2 cellular contexts compared by ENCODE assay signal in the genomic region with DNA sequence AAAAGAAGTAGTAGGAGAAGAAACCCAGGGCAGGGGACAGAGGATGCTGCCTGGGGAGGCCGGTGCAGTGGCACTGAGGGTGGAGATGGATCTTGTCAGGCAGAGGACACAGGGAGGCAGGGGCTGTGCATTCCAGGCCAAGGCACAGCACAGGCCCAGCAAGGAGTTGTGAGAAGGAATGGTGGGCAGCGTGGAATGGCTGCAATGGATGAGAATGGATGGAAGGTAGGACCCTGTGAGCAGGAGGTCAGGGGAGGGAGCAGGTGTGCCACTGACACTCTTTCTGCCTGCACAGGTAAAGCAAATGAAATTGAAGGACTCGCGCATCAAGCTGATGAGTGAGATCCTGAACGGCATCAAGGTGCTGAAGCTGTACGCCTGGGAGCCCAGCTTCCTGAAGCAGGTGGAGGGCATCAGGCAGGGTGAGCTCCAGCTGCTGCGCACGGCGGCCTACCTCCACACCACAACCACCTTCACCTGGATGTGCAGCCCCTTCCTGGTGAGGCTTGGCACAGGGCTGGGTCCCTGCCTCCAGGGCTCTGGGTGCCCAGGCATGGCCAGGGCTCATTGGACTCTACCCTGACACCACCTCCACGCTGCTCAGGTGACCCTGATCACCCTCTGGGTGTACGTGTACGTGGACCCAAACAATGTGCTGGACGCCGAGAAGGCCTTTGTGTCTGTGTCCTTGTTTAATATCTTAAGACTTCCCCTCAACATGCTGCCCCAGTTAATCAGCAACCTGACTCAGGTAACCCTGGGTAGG.
TF ChIP-seq lines count a peak whose summit lies in the region.

No MANE protein-coding gene starts in this region.

TF ChIP-seq in HCT116, 20 proteins besides CTCF, POLR2A, EP300 and RAD21:
- TF ChIP-seq EGR1 (IDR thresholded peaks at IDR 0.05; ENCODE audit: low read depth): no peak
- TF ChIP-seq, protein P1, sequence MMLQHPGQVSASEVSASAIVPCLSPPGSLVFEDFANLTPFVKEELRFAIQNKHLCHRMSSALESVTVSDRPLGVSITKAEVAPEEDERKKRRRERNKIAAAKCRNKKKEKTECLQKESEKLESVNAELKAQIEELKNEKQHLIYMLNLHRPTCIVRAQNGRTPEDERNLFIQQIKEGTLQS (IDR thresholded peaks at IDR 0.05): no peak
- TF ChIP-seq JUND (IDR thresholded peaks at IDR 0.05): no peak
- TF ChIP-seq ELF1 (IDR thresholded peaks at IDR 0.05; ENCODE audit: borderline replicate concordance, low read depth): no peak
- TF ChIP-seq, protein P2, sequence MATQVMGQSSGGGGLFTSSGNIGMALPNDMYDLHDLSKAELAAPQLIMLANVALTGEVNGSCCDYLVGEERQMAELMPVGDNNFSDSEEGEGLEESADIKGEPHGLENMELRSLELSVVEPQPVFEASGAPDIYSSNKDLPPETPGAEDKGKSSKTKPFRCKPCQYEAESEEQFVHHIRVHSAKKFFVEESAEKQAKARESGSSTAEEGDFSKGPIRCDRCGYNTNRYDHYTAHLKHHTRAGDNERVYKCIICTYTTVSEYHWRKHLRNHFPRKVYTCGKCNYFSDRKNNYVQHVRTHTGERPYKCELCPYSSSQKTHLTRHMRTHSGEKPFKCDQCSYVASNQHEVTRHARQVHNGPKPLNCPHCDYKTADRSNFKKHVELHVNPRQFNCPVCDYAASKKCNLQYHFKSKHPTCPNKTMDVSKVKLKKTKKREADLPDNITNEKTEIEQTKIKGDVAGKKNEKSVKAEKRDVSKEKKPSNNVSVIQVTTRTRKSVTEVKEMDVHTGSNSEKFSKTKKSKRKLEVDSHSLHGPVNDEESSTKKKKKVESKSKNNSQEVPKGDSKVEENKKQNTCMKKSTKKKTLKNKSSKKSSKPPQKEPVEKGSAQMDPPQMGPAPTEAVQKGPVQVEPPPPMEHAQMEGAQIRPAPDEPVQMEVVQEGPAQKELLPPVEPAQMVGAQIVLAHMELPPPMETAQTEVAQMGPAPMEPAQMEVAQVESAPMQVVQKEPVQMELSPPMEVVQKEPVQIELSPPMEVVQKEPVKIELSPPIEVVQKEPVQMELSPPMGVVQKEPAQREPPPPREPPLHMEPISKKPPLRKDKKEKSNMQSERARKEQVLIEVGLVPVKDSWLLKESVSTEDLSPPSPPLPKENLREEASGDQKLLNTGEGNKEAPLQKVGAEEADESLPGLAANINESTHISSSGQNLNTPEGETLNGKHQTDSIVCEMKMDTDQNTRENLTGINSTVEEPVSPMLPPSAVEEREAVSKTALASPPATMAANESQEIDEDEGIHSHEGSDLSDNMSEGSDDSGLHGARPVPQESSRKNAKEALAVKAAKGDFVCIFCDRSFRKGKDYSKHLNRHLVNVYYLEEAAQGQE (IDR thresholded peaks at IDR 0.05; ENCODE audit: low read depth): no peak
- 0 out of 2 replicates have a peak, but pooled peaks have one; percentile 20 for TF ChIP-seq POLR2AphosphoS5 (IDR thresholded peaks at IDR 0.05; ENCODE audit: low read depth, low read length)
- TF ChIP-seq ZFX (IDR thresholded peaks at IDR 0.05): peak; percentile 51; the same call in 1 of the 2 replicates
- TF ChIP-seq YY1 (IDR thresholded peaks at IDR 0.05; ENCODE audit: extremely low read depth, insufficient replicate concordance, low read depth, low read length): no peak

TF ChIP-seq in H1, 55 proteins besides CTCF, POLR2A, EP300 and RAD21:
- TF ChIP-seq TAF7 (optimal IDR thresholded peaks at IDR 0.05; ENCODE audit: borderline replicate concordance, low read depth, low read length) (no peak), SAP30 (IDR thresholded peaks at IDR 0.05; ENCODE audit: insufficient read depth, insufficient replicate concordance, low read length) (no peak), RBBP5 (IDR thresholded peaks at IDR 0.05; ENCODE audit: borderline replicate concordance, low read depth, low read length) (no peak), BCL11A (IDR thresholded peaks at IDR 0.05; ENCODE audit: low read depth in 2 of 2, low read length in 2 of 2) (no peak), SIN3A (conservative IDR thresholded peaks at IDR 0.05 in 1 of 2, IDR thresholded peaks at IDR 0.05 in 1 of 2; ENCODE audit: low read depth in 1 of 2, low read length in 2 of 2) (no peak), USF2 (IDR thresholded peaks at IDR 0.05; ENCODE audit: low read length) (no peak)
